Comparison of ENCODE assay signal across 14 cellular contexts in genomic region chr2:53353372-53354111, GRCh38.
DNase-seq lines count a peak whose midpoint lies in the region; ATAC-seq and FAIRE-seq lines count a peak whose summit lies in the region.
"Had no signal": no experiment of that assay in that cellular context is flagged by ENCODE, and none has a peak within 500 bp of the region (broad histone marks: within the 10 kb centered on the region; RNA-seq: fewer than 3 reads in every experiment).

No MANE protein-coding gene starts in this region.

- H3K27me3 Mint-ChIP-seq in stimulated activated naive CD8-positive, alpha-beta T cell treated with anti-CD3 and anti-CD28 coated beads, Interleukin-15, amount 100 ng/mL, for 72 hours = no peaks in the 10 kb centered on the region

- H3K9me3 Mint-ChIP-seq in stimulated activated naive CD8-positive, alpha-beta T cell treated with anti-CD3 and anti-CD28 coated beads, Interleukin-15, amount 100 ng/mL, for 72 hours = peaks cover 0 to 11% of the 10 kb centered on the region in 2 donors

- H3K4me1 Mint-ChIP-seq in stimulated activated naive CD8-positive, alpha-beta T cell treated with anti-CD3 and anti-CD28 coated beads, Interleukin-15, amount 100 ng/mL, for 72 hours = no peaks in the 10 kb centered on the region
- H3K4me1 Mint-ChIP-seq: activated naive CD4-positive, alpha-beta T cell treated with anti-CD3 and anti-CD28 coated beads, Interleukin-2, amount 50 U/mL, for 24 hours had no signal

- H3K4me3 Mint-ChIP-seq in stimulated activated naive CD8-positive, alpha-beta T cell treated with anti-CD3 and anti-CD28 coated beads, Interleukin-15, amount 100 ng/mL, for 72 hours = no peak overlapping the region
- H3K4me3 Mint-ChIP-seq: activated naive CD4-positive, alpha-beta T cell treated with anti-CD3 and anti-CD28 coated beads, Interleukin-2, amount 50 U/mL, for 24 hours had no signal

- no peak for ATAC-seq in stimulated activated naive CD8-positive, alpha-beta T cell treated with anti-CD3 and anti-CD28 coated beads, Interleukin-15, amount 100 ng/mL, for 72 hours
- ATAC-seq: Panc1 had no signal

- no peak overlapping the region for H3K27ac ChIP-seq in caudate nucleus (ENCODE audit: low read depth, low read length)
- H3K27ac ChIP-seq: esophagus muscularis mucosa had no signal

- peak; percentile 20 for FAIRE-seq in RCC 7860 (lab: Jason Lieb, UNC)

- no peak overlapping the region for H3K27ac Mint-ChIP-seq in stimulated activated naive CD8-positive, alpha-beta T cell treated with anti-CD3 and anti-CD28 coated beads, Interleukin-15, amount 100 ng/mL, for 72 hours
- H3K27ac Mint-ChIP-seq: activated naive CD4-positive, alpha-beta T cell treated with anti-CD3 and anti-CD28 coated beads, Interleukin-2, amount 50 U/mL, for 24 hours had no signal

- DNase-seq in NCI-H526 (lab: John Stamatoyannopoulos, UW) (peak; percentile 6 to 11), NCI-H526 treated with DMSO at 0.1 percent for 48 hours (lab: John Stamatoyannopoulos, UW) (no peak), RCC 7860 (ENCODE audit: low spot score) (peak; percentile 37), fibroblast of peridontal ligament (ENCODE audit: extremely low read depth) (peak; percentile 45), stromal cell of bone marrow (ENCODE audit: low read depth) (peak; percentile 40), epidermal melanocyte (ENCODE audit: insufficient read length, low spot score) (no peak), caudate nucleus (lab: John Stamatoyannopoulos, UW) (no peak)
- no peak for DNase-seq in stimulated activated naive CD8-positive, alpha-beta T cell treated with anti-CD3 and anti-CD28 coated beads, Interleukin-15, amount 100 ng/mL, for 72 hours
- DNase-seq: activated CD4-positive, alpha-beta T cell treated with anti-CD3 and anti-CD28 coated beads for 4 hours; stimulated activated CD4-positive, alpha-beta T cell treated with anti-CD3 and anti-CD28 coated beads, Interleukin-12 subunit alpha, Interleukin-12 subunit beta, amount 100 ng/mL, for 4 hours; stimulated activated naive CD4-positive, alpha-beta T cell treated with Interleukin-2 at 50 U/mL for 16 hours had no signal

Comparison
In these comparisons a context has a peak if more than half of its experiments do, and no peak if none do; other contexts are left out.
1. DNase-seq: peak in NCI-H526 (2 of 2), RCC 7860 (single experiment), fibroblast of peridontal ligament (single experiment) and stromal cell of bone marrow (single experiment); none in NCI-H526 treated with DMSO at 0.1 percent for 48 hours (single experiment), epidermal melanocyte (single experiment), caudate nucleus (0 of 61) and stimulated activated naive CD8-positive, alpha-beta T cell treated with anti-CD3 and anti-CD28 coated beads, Interleukin-15, amount 100 ng/mL, for 72 hours (0 of 2).